ENCODE assay signal across 37 cellular contexts in the genomic region with DNA sequence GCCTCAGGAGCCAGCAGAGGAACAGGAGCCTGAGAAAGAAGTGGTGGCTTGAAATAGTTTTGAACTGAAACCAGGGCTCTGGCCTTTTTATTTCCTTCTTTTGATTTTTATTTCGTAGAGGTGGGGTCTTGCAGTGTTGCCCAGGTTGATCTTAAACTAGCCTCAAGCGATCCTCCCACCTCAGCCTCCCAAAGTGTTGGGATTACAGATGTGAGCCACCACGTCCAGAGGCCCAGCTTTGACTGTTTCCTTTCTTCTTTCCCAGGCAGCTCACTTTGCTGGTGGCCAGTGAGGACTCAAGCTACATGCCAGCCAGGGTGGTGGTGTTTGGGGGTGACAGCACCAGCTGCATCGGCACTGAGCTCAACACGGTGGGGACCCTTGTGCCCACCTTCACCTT. TPM values are rescaled to one million over a fixed set of nuclear protein-coding genes. Genes with fewer than 3 reads are reported as not detected.
"Had no signal": no experiment of that assay in that cellular context is flagged by ENCODE, and none has a peak within 500 bp of the region (broad histone marks: within the 10 kb centered on the region; RNA-seq: fewer than 3 reads in every experiment).

No MANE protein-coding gene starts in this region.

- H3K27me3 ChIP-seq: breast epithelium, esophagus squamous epithelium, left lung, pancreas, sigmoid colon, suprapubic skin, tibial artery had no signal

- H3K9me3 ChIP-seq: breast epithelium, esophagus squamous epithelium, left lung, lower lobe of right lung, mucosa of descending colon, pancreas, prostate gland, sigmoid colon, suprapubic skin, tibial artery had no signal

- H3K4me3 ChIP-seq: breast epithelium, esophagus squamous epithelium, left lung, lower lobe of right lung, mucosa of descending colon, pancreas, prostate gland, sigmoid colon, smooth muscle cell, suprapubic skin, tibial artery had no signal

- DNase-seq: activated CD4-positive, alpha-beta T cell treated with anti-CD3 and anti-CD28 coated beads for 48 hours; activated CD4-positive, alpha-beta T cell treated with anti-CD3 and anti-CD28 coated beads, Interleukin-2, amount 50 U/mL, for 48 hours; activated CD8-positive, alpha-beta memory T cell treated with anti-CD3 and anti-CD28 coated beads for 24 hours; activated naive CD4-positive, alpha-beta T cell treated with anti-CD3 and anti-CD28 coated beads for 36 hours; central memory CD4-positive, alpha-beta T cell; effector CD8-positive, alpha-beta T cell; esophagus squamous epithelium; foreskin melanocyte; lower lobe of right lung; mesendoderm; mucosa of descending colon; nephron progenitor cell; pancreas; retina; stimulated activated CD4-positive, alpha-beta T cell treated with anti-CD3 and anti-CD28 coated beads, Interleukin-1b, Interleukin-23, amount 100 ng/mL, for 48 hours; stimulated activated CD4-positive, alpha-beta T cell treated with anti-CD3 and anti-CD28 coated beads, Interleukin-4, amount 100 ng/mL, for 4 hours; stimulated activated CD8-positive, alpha-beta memory T cell treated with anti-CD3 and anti-CD28 coated beads, Interleukin-4, amount 100 ng/mL, for 48 hours; stimulated activated naive CD4-positive, alpha-beta T cell; SW 1271; T1000; WERI-Rb-1 had no signal

- H3K4me3 Mint-ChIP-seq: activated naive CD4-positive, alpha-beta T cell treated with anti-CD3 and anti-CD28 coated beads for 36 hours; nephron progenitor cell; T-helper 1 cell treated with Interleukin-12 subunit alpha and Interleukin-12 subunit beta and Interleukin-4 antibody, amounts not matched to agents 30 μg/mL and 1 μg/mL, for 36 hours had no signal

- ATAC-seq: activated CD4-positive, CD25-positive, alpha-beta regulatory T cell treated with anti-CD3 and anti-CD28 coated beads, Interleukin-2, amount 50 U/mL, for 24 hours; left lung; lower lobe of right lung; mucosa of descending colon; pancreas had no signal

- H3K27ac Mint-ChIP-seq: activated naive CD4-positive, alpha-beta T cell treated with anti-CD3 and anti-CD28 coated beads for 36 hours; T-helper 1 cell treated with Interleukin-12 subunit alpha and Interleukin-12 subunit beta and Interleukin-4 antibody, amounts not matched to agents 30 μg/mL and 1 μg/mL, for 36 hours had no signal

- H3K27ac ChIP-seq: breast epithelium, epithelial cell of prostate, esophagus squamous epithelium, left lung, lower lobe of right lung, pancreas, prostate gland, sigmoid colon, suprapubic skin, tibial artery, WERI-Rb-1 had no signal

- H3K4me1 Mint-ChIP-seq: nephron progenitor cell had no signal

- FAIRE-seq: colon, endometrium, islet of Langerhans, pancreas had no signal

- H3K36me3 ChIP-seq: breast epithelium had no signal

- H3K4me1 ChIP-seq: breast epithelium, esophagus squamous epithelium, left lung, lower lobe of right lung, pancreas, prostate gland, sigmoid colon, suprapubic skin, tibial artery had no signal

- H3K4me2 ChIP-seq: smooth muscle cell had no signal

- H3K9me3 Mint-ChIP-seq: activated naive CD4-positive, alpha-beta T cell treated with anti-CD3 and anti-CD28 coated beads for 36 hours; nephron progenitor cell; T-helper 1 cell treated with Interleukin-12 subunit alpha and Interleukin-12 subunit beta and Interleukin-4 antibody, amounts not matched to agents 30 μg/mL and 1 μg/mL, for 36 hours had no signal

RNA-seq across cellular contexts. Expression of a gene that starts 40.8 kb away (rescaled TPM):
- total RNA-seq: dermis microvascular lymphatic vessel endothelial cell, myocyte, smooth muscle cell, suprapubic skin, ureter had no signal
- polyA plus RNA-seq: smooth muscle cell had no signal
